In the genomic region with DNA sequence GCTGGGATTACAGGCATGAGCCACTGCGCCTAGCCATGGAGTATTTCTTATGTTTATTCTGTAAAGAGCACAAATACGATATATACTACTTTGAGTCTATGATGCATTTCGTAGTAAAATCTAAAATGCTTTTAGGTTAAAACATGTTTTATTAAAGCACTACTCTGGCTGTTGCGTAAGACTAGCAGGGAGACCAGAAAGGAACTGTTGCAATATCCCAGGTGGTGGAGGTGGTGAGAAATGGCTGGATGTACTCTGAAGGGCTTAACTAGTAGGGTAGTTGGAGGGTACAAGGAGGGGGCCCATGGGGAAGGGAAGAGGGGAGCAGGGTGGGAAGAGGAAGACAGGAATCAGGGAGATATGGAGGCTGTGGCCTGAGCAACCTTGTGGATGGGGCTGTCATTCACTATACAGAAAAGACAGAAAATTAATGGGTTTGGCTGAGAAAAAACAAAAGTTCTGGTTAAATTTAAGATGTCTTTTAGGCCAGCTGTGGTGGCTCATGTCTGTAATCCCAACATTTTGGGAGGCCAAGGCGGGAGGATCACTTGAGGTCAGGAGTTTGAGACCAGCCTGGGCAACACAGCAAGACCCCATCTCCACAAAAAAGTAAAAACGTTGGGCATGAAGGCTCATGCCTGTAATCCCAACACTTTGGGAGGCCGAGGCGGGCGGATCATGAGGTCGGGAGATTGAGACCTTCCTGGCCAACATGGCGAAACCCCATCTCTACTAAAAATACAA, we compare ENCODE assay signal across 11 cellular contexts. TPM values are rescaled to one million over a fixed set of nuclear protein-coding genes. Genes with fewer than 3 reads are reported as not detected.
A peak's percentile ranks its signal among the peaks of the same experiment; 100 is the strongest.
DNase-seq lines count a peak whose midpoint lies in the region; ATAC-seq and TF ChIP-seq lines count a peak whose summit lies in the region.
"Had no signal": no experiment of that assay in that cellular context is flagged by ENCODE, and none has a peak within 500 bp of the region (broad histone marks: within the 10 kb centered on the region; RNA-seq: fewer than 3 reads in every experiment).

No MANE protein-coding gene starts in this region.

- H3K36me3 ChIP-seq in HCT116 (ENCODE audit: control insufficient read depth in 1 of 2, insufficient read depth in 2 of 2, low read length in 2 of 2) = no peaks in the 10 kb centered on the region
- no peaks in the 10 kb centered on the region for H3K36me3 ChIP-seq in PC-9 (ENCODE audit: low read depth)
- H3K36me3 ChIP-seq in body of pancreas (replicated peaks in 1 of 2; ENCODE audit: insufficient read depth in 1 of 2, low read depth in 2 of 2) = no peaks in the 10 kb centered on the region
- H3K36me3 ChIP-seq in BE2C = peaks cover 7% of the 10 kb centered on the region

- 89 to 93% methylated on average over 11 of the region's 11 CpGs for WGBS in body of pancreas, 2 donors

- no peaks in the 10 kb centered on the region for H3K27me3 ChIP-seq in HCT116 (ENCODE audit: insufficient read depth, low read length)
- H3K27me3 ChIP-seq in PC-9 (ENCODE audit: insufficient read depth, low read depth) = no peaks in the 10 kb centered on the region
- no peaks in the 10 kb centered on the region for H3K27me3 ChIP-seq in body of pancreas
- H3K27me3 ChIP-seq in BE2C = no peaks in the 10 kb centered on the region
- H3K27me3 ChIP-seq: hepatocyte had no signal

- H3K4me1 ChIP-seq in HCT116 (ENCODE audit: control insufficient read depth in 1 of 2, insufficient read depth in 2 of 2, low read length in 2 of 2) (peaks cover 2 to 14% of the 10 kb centered on the region in 2 experiments; a peak in 2 of 4 replicates), PC-9 (replicated peaks; ENCODE audit: insufficient read depth) (peaks cover 38% of the 10 kb centered on the region), body of pancreas (no peaks in the 10 kb centered on the region), BE2C (peaks cover 26% of the 10 kb centered on the region)

- RAD21 ChIA-PET in HCT116 (lab: Charles Lee; ENCODE audit: low non-redundant PET in 1 of 2, low total read pairs in 2 of 2, uncharacterized antibody in 2 of 2, unreplicated experiment in 2 of 2) = no interaction called here

- H3K9me3 ChIP-seq in HCT116 (ENCODE audit: control insufficient read depth in 1 of 2, insufficient read depth in 1 of 2, low read depth in 1 of 2, low read length in 2 of 2) = no peaks in the 10 kb centered on the region
- H3K9me3 ChIP-seq in PC-9 (ENCODE audit: insufficient read depth, low read depth) = no peaks in the 10 kb centered on the region
- no peaks in the 10 kb centered on the region for H3K9me3 ChIP-seq in body of pancreas
- H3K9me3 ChIP-seq in BE2C = no peaks in the 10 kb centered on the region

- H3K4me3 ChIP-seq in AG10803 (ENCODE audit: low read length) (no peak overlapping the region), HCT116 (replicated peaks in 1 of 2; ENCODE audit: low read depth in 1 of 2, low read length in 2 of 2) (no peak overlapping the region), PC-9 (no peak overlapping the region), body of pancreas (no peak overlapping the region), BE2C (ENCODE audit: low read depth, low read length) (no peak overlapping the region)
- H3K4me3 ChIP-seq: hepatocyte had no signal

- TF ChIP-seq RAD21 in HCT116 (IDR thresholded peaks at IDR 0.05; ENCODE audit: low read depth) = no peak

- peaks cover 32% of the 10 kb centered on the region for H3F3A ChIP-seq in PC-9 (ENCODE audit: insufficient read depth, low read depth)

- no peaks in the 10 kb centered on the region for H4K20me1 ChIP-seq in HCT116 (ENCODE audit: insufficient read depth)
- no peaks in the 10 kb centered on the region for H4K20me1 ChIP-seq in PC-9 (ENCODE audit: insufficient read depth)

- no peak for TF ChIP-seq CTCF in AG10803 (conservative IDR thresholded peaks at IDR 0.05; ENCODE audit: low read length)
- TF ChIP-seq CTCF in HCT116 (IDR thresholded peaks at IDR 0.05 in 2 of 3, conservative IDR thresholded peaks at IDR 0.05 in 1 of 3; ENCODE audit: borderline replicate concordance in 1 of 3, insufficient read depth in 1 of 3, low read depth in 2 of 3, low read length in 2 of 3) = no peak
- no peak for TF ChIP-seq CTCF in PC-9 (conservative IDR thresholded peaks at IDR 0.05)
- TF ChIP-seq CTCF in body of pancreas (IDR thresholded peaks at IDR 0.05) = no peak
- TF ChIP-seq CTCF in BE2C (IDR thresholded peaks at IDR 0.05; ENCODE audit: low read depth, low read length) = no peak

- H3K79me2 ChIP-seq in HCT116 (ENCODE audit: insufficient read depth, low read length) (no peaks in the 10 kb centered on the region), PC-9 (ENCODE audit: low read depth) (no peaks in the 10 kb centered on the region)

- BruUV-seq in HCT116 (replicated peaks; lab: Mats Ljungman, UMichigan) (no TSS peak), PC-9 (replicated peaks; lab: Mats Ljungman, UMichigan) (no TSS peak)

- DNase-seq in AG10803 (ENCODE audit: low read depth) = peak; percentile 38
- no peak for DNase-seq in HCT116 (ENCODE audit: low read depth, low spot score)
- DNase-seq in PC-9 = no peak
- peak; percentile 15 for DNase-seq in fibroblast of peridontal ligament (ENCODE audit: extremely low read depth)
- no peak for DNase-seq in body of pancreas
- no peak for DNase-seq in Ammon's horn (ENCODE audit: low spot score)
- no peak for DNase-seq in BE2C
- no peak for DNase-seq in ecto neural progenitor cell (ENCODE audit: low spot score)
- DNase-seq: activated T-cell treated with anti-CD3 and anti-CD28 coated beads, Interleukin-2, amount 50 U/mL, for 72 hours; NCI-H748 treated with DMSO at 0.1 percent for 48 hours had no signal

- no peak overlapping the region for H3K4me2 ChIP-seq in HCT116 (ENCODE audit: low read length)
- peak overlapping the region; percentile 44; the same call in 1 of the 2 replicates for H3K4me2 ChIP-seq in PC-9
- H3K4me2 ChIP-seq: hepatocyte had no signal

- CTCF ChIA-PET in HCT116 (lab: Charles Lee) = interaction anchor here (0.5 kb wide), 1 partner anchor 886 kb away, joined by 3 read pairs; the partner anchor contains the start of gene CMTR2
- CTCF ChIA-PET in PC-9 (lab: Charles Lee) = no interaction called here

- intact Hi-C loops in HCT116 (cut with micrococcal nuclease) (no loop called here), PC-9 (cut with micrococcal nuclease; ENCODE audit: unreplicated experiment) (no loop called here), body of pancreas (cut with DNase I) (no loop called here)

- H2AFZ ChIP-seq in HCT116 (ENCODE audit: low read depth, low read length, poor library complexity, severe bottlenecking) = no peak overlapping the region
- no peak overlapping the region for H2AFZ ChIP-seq in PC-9
- H2AFZ ChIP-seq: hepatocyte had no signal

- no peak for ATAC-seq in HCT116
- no peak for ATAC-seq in body of pancreas

- H3K27ac ChIP-seq in HCT116 (ENCODE audit: low read depth, low read length) (no peak overlapping the region), PC-9 (0 out of 2 replicates have a peak overlapping the region, but pooled peaks have one; percentile 91), body of pancreas (no peak overlapping the region)
- H3K27ac ChIP-seq: hepatocyte had no signal

- POLR2A ChIA-PET in HCT116 (lab: Charles Lee) = no interaction called here
- POLR2A ChIA-PET in PC-9 (lab: Charles Lee; ENCODE audit: unreplicated experiment) = no interaction called here

- H3K9me2 ChIP-seq in HCT116 (ENCODE audit: insufficient read depth) (no peaks in the 10 kb centered on the region), PC-9 (ENCODE audit: insufficient read depth) (no peaks in the 10 kb centered on the region)

- TF ChIP-seq POLR2A in HCT116 (IDR thresholded peaks at IDR 0.05; ENCODE audit: borderline replicate concordance, extremely low read depth, insufficient read depth, insufficient read length) = no peak
- TF ChIP-seq POLR2A in body of pancreas (IDR thresholded peaks at IDR 0.05) = no peak

- no peak overlapping the region for H3K9ac ChIP-seq in HCT116 (ENCODE audit: low read length)

TF ChIP-seq in HCT116, 20 proteins besides CTCF, POLR2A, EP300 and RAD21:
- TF ChIP-seq CEBPB (IDR thresholded peaks at IDR 0.05; ENCODE audit: low read depth) = peak; percentile 45; the same call in 1 of the 2 replicates
- TF ChIP-seq, protein P1, sequence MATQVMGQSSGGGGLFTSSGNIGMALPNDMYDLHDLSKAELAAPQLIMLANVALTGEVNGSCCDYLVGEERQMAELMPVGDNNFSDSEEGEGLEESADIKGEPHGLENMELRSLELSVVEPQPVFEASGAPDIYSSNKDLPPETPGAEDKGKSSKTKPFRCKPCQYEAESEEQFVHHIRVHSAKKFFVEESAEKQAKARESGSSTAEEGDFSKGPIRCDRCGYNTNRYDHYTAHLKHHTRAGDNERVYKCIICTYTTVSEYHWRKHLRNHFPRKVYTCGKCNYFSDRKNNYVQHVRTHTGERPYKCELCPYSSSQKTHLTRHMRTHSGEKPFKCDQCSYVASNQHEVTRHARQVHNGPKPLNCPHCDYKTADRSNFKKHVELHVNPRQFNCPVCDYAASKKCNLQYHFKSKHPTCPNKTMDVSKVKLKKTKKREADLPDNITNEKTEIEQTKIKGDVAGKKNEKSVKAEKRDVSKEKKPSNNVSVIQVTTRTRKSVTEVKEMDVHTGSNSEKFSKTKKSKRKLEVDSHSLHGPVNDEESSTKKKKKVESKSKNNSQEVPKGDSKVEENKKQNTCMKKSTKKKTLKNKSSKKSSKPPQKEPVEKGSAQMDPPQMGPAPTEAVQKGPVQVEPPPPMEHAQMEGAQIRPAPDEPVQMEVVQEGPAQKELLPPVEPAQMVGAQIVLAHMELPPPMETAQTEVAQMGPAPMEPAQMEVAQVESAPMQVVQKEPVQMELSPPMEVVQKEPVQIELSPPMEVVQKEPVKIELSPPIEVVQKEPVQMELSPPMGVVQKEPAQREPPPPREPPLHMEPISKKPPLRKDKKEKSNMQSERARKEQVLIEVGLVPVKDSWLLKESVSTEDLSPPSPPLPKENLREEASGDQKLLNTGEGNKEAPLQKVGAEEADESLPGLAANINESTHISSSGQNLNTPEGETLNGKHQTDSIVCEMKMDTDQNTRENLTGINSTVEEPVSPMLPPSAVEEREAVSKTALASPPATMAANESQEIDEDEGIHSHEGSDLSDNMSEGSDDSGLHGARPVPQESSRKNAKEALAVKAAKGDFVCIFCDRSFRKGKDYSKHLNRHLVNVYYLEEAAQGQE (IDR thresholded peaks at IDR 0.05; ENCODE audit: low read depth) = no peak

RNA-seq across cellular contexts. Expression of gene ST3GAL2, which starts 35.8 kb away (rescaled TPM):
- total RNA-seq in HCT116 (2021; ENCODE audit: unreplicated experiment) (9.5 TPM), PC-9 (2021) (9.7 and 13.7 TPM in 2 replicates), body of pancreas (10 to 100 TPM in 1 of 2 donors, 1 to 10 TPM in 1; 9.1 to 11.2 TPM)
- polyA plus RNA-seq in HCT116 (2012) = 4.0 and 6.3 TPM in 2 replicates
- 60.3 TPM for polyA plus RNA-seq in BE2C (2012; ENCODE audit: insufficient read depth, insufficient read length, low read depth)

RNA-seq across cellular contexts. Expression of gene FCSK, which starts 51.3 kb away (rescaled TPM):
- total RNA-seq in HCT116 (2021; ENCODE audit: unreplicated experiment) = 17.1 TPM
- 11.9 and 12.5 TPM in 2 replicates for polyA plus RNA-seq in HCT116 (2012)
- 17.0 and 19.3 TPM in 2 replicates for total RNA-seq in PC-9 (2021)
- 10 to 100 TPM; 15.0 to 28.3 TPM for total RNA-seq in body of pancreas
- 35.8 TPM for polyA plus RNA-seq in BE2C (2012; ENCODE audit: insufficient read depth, insufficient read length, low read depth)

RNA-seq across cellular contexts. Expression of gene DDX19A, which starts 56.4 kb away (rescaled TPM):
- total RNA-seq in HCT116 (2021; ENCODE audit: unreplicated experiment) (43.4 TPM), PC-9 (2021) (22.3 and 25.1 TPM in 2 replicates), body of pancreas (10 to 100 TPM; 18.1 to 24.1 TPM)
- 19.5 and 22.5 TPM in 2 replicates for polyA plus RNA-seq in HCT116 (2012)
- 60.8 TPM for polyA plus RNA-seq in BE2C (2012; ENCODE audit: insufficient read depth, insufficient read length, low read depth)

Comparison
In these comparisons a context has a peak if more than half of its experiments do, and no peak if none do; other contexts are left out.
1. DNase-seq: peak in AG10803 (single experiment) and fibroblast of peridontal ligament (single experiment); none in HCT116 (single experiment), PC-9 (0 of 2), body of pancreas (0 of 4), Ammon's horn (single experiment), BE2C (single experiment) and ecto neural progenitor cell (single experiment).